ENCODE assay signal across 17 cellular contexts in genomic region chr6:120965814-120966213, GRCh38.
DNase-seq lines count a peak whose midpoint lies in the region; ATAC-seq and TF ChIP-seq lines count a peak whose summit lies in the region.
"Had no signal": no experiment of that assay in that cellular context is flagged by ENCODE, and none has a peak within 500 bp of the region (broad histone marks: within the 10 kb centered on the region; RNA-seq: fewer than 3 reads in every experiment).

No MANE protein-coding gene starts in this region.

- intact Hi-C loops in MCF 10A (cut with micrococcal nuclease), result no loop called here
- intact Hi-C loops in breast epithelium (cut with DNase I; ENCODE audit: low total_unique reads), result no loop called here

- H3K4me3 Mint-ChIP-seq in MCF 10A (ENCODE audit: unreplicated experiment), result no peak overlapping the region
- H3K4me3 Mint-ChIP-seq: naive B cell; stimulated activated effector memory CD8-positive, alpha-beta T cell treated with anti-CD3 and anti-CD28 coated beads, Interleukin-12 subunit alpha, Interleukin-12 subunit beta, amount 100 ng/mL, for 72 hours had no signal

- no peaks in the 10 kb centered on the region for H3K27me3 ChIP-seq in breast epithelium
- H3K27me3 ChIP-seq in hepatocyte, result no peaks in the 10 kb centered on the region

- no peaks in the 10 kb centered on the region for H3K79me2 ChIP-seq in hepatocyte

- H3K36me3 Mint-ChIP-seq in MCF 10A (ENCODE audit: insufficient read depth, unreplicated experiment), result no peaks in the 10 kb centered on the region
- H3K36me3 Mint-ChIP-seq: naive B cell; stimulated activated effector memory CD8-positive, alpha-beta T cell treated with anti-CD3 and anti-CD28 coated beads, Interleukin-12 subunit alpha, Interleukin-12 subunit beta, amount 100 ng/mL, for 72 hours had no signal

- H3K36me3 ChIP-seq in breast epithelium, result no peaks in the 10 kb centered on the region
- no peaks in the 10 kb centered on the region for H3K36me3 ChIP-seq in hepatocyte (replicated peaks; ENCODE audit: insufficient read depth, low read depth)

- no peaks in the 10 kb centered on the region for H4K20me1 ChIP-seq in hepatocyte (ENCODE audit: insufficient read depth, poor library complexity, severe bottlenecking)

- H3K4me1 ChIP-seq in breast epithelium (no peaks in the 10 kb centered on the region), hepatocyte (ENCODE audit: insufficient read depth) (no peaks in the 10 kb centered on the region)
- H3K4me1 ChIP-seq: A549 had no signal

- no peaks in the 10 kb centered on the region for H3K9me2 ChIP-seq in hepatocyte (replicated peaks; ENCODE audit: insufficient read depth)

- no peak overlapping the region for H3K4me2 ChIP-seq in hepatocyte
- H3K4me2 ChIP-seq: A549 had no signal

- no peaks in the 10 kb centered on the region for H3K27me3 Mint-ChIP-seq in MCF 10A (ENCODE audit: insufficient read depth, unreplicated experiment)

- H3K27ac ChIP-seq in breast epithelium (no peak overlapping the region), hepatocyte (no peak overlapping the region)
- H3K27ac ChIP-seq: A549 had no signal

- no peak for TF ChIP-seq CTCF in MCF 10A (IDR thresholded peaks at IDR 0.05; ENCODE audit: unreplicated experiment)
- TF ChIP-seq CTCF in breast epithelium (IDR thresholded peaks at IDR 0.05), result no peak
- no peak for TF ChIP-seq CTCF in hepatocyte (IDR thresholded peaks at IDR 0.05; ENCODE audit: poor library complexity)

- no peak for TF ChIP-seq POLR2A in breast epithelium (IDR thresholded peaks at IDR 0.05)

- CTCF ChIA-PET in MCF 10A (lab: Yijun Ruan, JAX), result no interaction called here

- POLR2A ChIA-PET in MCF 10A (lab: Yijun Ruan, JAX), result no interaction called here

- H3K27ac Mint-ChIP-seq in MCF 10A (ENCODE audit: low read depth, unreplicated experiment), result no peak overlapping the region
- H3K27ac Mint-ChIP-seq: naive B cell; stimulated activated effector memory CD8-positive, alpha-beta T cell treated with anti-CD3 and anti-CD28 coated beads, Interleukin-12 subunit alpha, Interleukin-12 subunit beta, amount 100 ng/mL, for 72 hours had no signal

- H3K4me1 Mint-ChIP-seq in MCF 10A (ENCODE audit: insufficient read depth, unreplicated experiment), result no peaks in the 10 kb centered on the region
- H3K4me1 Mint-ChIP-seq: naive B cell; stimulated activated effector memory CD8-positive, alpha-beta T cell treated with anti-CD3 and anti-CD28 coated beads, Interleukin-12 subunit alpha, Interleukin-12 subunit beta, amount 100 ng/mL, for 72 hours had no signal

- H3K9me3 Mint-ChIP-seq in MCF 10A (ENCODE audit: unreplicated experiment), result peaks cover 9% of the 10 kb centered on the region

- DNase-seq in MCF 10A (ENCODE audit: unreplicated experiment) (peak; percentile 27), breast epithelium (ENCODE audit: low spot score in 2 of 2) (no peak), HT1080 (ENCODE audit: low read depth) (peak; percentile 63), renal cortical epithelial cell (ENCODE audit: low read depth) (peak; percentile 2), NCI-H2196 (lab: John Stamatoyannopoulos, UW; ENCODE audit: unreplicated experiment) (no peak), hepatocyte (ENCODE audit: low spot score) (no peak), SW 1271 (lab: John Stamatoyannopoulos, UW) (no peak)
- DNase-seq: activated CD4-positive, alpha-beta T cell treated with anti-CD3 and anti-CD28 coated beads for 4 hours; effector CD4-positive, alpha-beta T cell; glutamatergic neuron; Karpas-422; kidney glomerular epithelial cell; naive B cell; stimulated activated CD4-positive, alpha-beta T cell treated with anti-CD3 and anti-CD28 coated beads, Interleukin-2, amount 100 ng/mL, for 24 hours had no signal

- peaks cover 0 to 4% of the 10 kb centered on the region in 2 donors for H3K9me3 ChIP-seq in breast epithelium
- no peaks in the 10 kb centered on the region for H3K9me3 ChIP-seq in hepatocyte (ENCODE audit: low read depth)
- H3K9me3 ChIP-seq: A549 had no signal

- no peak overlapping the region for H3K4me3 ChIP-seq in breast epithelium
- H3K4me3 ChIP-seq in hepatocyte, result no peak overlapping the region
- H3K4me3 ChIP-seq: A549 had no signal

- no TSS peak for BruUV-seq in MCF 10A (replicated peaks; lab: Mats Ljungman, UMichigan)

- no peak overlapping the region for H2AFZ ChIP-seq in hepatocyte

- peak; percentile 51 for ATAC-seq in HG02885 (IDR thresholded peaks at IDR 0.05; ENCODE audit: poor library complexity, unreplicated experiment)
- ATAC-seq: A549; stimulated activated effector memory CD8-positive, alpha-beta T cell treated with anti-CD3 and anti-CD28 coated beads, Interleukin-12 subunit alpha, Interleukin-12 subunit beta, amount 100 ng/mL, for 72 hours had no signal

- 78% methylated on average over 3 of the region's 3 CpGs for WGBS in hepatocyte (ENCODE audit: low lambda C conversion rate, missing lambda C conversion rate)

Comparison
In these comparisons a context has a peak if more than half of its experiments do, and no peak if none do; other contexts are left out.
1. DNase-seq: peak in MCF 10A (single experiment), HT1080 (single experiment) and renal cortical epithelial cell (single experiment); none in breast epithelium (0 of 2), NCI-H2196 (single experiment), hepatocyte (single experiment) and SW 1271 (0 of 2).